ENCODE assay signal across 1 cellular context in the genomic region with DNA sequence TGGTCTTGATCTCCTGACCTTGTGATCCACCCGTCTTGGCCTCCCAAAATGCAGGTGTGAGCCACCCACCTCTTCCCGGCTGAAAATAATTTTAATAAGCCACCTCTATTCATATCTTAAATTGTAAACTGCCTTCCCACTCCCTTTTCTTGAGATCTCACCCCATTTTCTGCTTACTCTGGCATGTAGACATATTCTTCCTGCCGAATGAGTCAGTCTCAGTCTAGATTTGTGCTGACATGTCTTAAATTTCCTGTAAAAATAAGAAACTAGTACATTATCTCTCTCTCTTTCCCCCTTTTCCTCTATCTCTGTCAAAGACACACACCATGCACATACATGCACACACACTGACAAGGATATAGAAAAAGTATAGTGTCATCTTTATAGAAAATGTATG.
TF ChIP-seq lines count a peak whose summit lies in the region.

No MANE protein-coding gene starts in this region.

TF ChIP-seq in GM23338, 12 proteins besides CTCF, POLR2A, EP300 and RAD21 (continued from another document):
- TF ChIP-seq, protein P1, sequence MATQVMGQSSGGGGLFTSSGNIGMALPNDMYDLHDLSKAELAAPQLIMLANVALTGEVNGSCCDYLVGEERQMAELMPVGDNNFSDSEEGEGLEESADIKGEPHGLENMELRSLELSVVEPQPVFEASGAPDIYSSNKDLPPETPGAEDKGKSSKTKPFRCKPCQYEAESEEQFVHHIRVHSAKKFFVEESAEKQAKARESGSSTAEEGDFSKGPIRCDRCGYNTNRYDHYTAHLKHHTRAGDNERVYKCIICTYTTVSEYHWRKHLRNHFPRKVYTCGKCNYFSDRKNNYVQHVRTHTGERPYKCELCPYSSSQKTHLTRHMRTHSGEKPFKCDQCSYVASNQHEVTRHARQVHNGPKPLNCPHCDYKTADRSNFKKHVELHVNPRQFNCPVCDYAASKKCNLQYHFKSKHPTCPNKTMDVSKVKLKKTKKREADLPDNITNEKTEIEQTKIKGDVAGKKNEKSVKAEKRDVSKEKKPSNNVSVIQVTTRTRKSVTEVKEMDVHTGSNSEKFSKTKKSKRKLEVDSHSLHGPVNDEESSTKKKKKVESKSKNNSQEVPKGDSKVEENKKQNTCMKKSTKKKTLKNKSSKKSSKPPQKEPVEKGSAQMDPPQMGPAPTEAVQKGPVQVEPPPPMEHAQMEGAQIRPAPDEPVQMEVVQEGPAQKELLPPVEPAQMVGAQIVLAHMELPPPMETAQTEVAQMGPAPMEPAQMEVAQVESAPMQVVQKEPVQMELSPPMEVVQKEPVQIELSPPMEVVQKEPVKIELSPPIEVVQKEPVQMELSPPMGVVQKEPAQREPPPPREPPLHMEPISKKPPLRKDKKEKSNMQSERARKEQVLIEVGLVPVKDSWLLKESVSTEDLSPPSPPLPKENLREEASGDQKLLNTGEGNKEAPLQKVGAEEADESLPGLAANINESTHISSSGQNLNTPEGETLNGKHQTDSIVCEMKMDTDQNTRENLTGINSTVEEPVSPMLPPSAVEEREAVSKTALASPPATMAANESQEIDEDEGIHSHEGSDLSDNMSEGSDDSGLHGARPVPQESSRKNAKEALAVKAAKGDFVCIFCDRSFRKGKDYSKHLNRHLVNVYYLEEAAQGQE (IDR thresholded peaks at IDR 0.05; ENCODE audit: unreplicated experiment): no peak
- TF ChIP-seq, protein P2, sequence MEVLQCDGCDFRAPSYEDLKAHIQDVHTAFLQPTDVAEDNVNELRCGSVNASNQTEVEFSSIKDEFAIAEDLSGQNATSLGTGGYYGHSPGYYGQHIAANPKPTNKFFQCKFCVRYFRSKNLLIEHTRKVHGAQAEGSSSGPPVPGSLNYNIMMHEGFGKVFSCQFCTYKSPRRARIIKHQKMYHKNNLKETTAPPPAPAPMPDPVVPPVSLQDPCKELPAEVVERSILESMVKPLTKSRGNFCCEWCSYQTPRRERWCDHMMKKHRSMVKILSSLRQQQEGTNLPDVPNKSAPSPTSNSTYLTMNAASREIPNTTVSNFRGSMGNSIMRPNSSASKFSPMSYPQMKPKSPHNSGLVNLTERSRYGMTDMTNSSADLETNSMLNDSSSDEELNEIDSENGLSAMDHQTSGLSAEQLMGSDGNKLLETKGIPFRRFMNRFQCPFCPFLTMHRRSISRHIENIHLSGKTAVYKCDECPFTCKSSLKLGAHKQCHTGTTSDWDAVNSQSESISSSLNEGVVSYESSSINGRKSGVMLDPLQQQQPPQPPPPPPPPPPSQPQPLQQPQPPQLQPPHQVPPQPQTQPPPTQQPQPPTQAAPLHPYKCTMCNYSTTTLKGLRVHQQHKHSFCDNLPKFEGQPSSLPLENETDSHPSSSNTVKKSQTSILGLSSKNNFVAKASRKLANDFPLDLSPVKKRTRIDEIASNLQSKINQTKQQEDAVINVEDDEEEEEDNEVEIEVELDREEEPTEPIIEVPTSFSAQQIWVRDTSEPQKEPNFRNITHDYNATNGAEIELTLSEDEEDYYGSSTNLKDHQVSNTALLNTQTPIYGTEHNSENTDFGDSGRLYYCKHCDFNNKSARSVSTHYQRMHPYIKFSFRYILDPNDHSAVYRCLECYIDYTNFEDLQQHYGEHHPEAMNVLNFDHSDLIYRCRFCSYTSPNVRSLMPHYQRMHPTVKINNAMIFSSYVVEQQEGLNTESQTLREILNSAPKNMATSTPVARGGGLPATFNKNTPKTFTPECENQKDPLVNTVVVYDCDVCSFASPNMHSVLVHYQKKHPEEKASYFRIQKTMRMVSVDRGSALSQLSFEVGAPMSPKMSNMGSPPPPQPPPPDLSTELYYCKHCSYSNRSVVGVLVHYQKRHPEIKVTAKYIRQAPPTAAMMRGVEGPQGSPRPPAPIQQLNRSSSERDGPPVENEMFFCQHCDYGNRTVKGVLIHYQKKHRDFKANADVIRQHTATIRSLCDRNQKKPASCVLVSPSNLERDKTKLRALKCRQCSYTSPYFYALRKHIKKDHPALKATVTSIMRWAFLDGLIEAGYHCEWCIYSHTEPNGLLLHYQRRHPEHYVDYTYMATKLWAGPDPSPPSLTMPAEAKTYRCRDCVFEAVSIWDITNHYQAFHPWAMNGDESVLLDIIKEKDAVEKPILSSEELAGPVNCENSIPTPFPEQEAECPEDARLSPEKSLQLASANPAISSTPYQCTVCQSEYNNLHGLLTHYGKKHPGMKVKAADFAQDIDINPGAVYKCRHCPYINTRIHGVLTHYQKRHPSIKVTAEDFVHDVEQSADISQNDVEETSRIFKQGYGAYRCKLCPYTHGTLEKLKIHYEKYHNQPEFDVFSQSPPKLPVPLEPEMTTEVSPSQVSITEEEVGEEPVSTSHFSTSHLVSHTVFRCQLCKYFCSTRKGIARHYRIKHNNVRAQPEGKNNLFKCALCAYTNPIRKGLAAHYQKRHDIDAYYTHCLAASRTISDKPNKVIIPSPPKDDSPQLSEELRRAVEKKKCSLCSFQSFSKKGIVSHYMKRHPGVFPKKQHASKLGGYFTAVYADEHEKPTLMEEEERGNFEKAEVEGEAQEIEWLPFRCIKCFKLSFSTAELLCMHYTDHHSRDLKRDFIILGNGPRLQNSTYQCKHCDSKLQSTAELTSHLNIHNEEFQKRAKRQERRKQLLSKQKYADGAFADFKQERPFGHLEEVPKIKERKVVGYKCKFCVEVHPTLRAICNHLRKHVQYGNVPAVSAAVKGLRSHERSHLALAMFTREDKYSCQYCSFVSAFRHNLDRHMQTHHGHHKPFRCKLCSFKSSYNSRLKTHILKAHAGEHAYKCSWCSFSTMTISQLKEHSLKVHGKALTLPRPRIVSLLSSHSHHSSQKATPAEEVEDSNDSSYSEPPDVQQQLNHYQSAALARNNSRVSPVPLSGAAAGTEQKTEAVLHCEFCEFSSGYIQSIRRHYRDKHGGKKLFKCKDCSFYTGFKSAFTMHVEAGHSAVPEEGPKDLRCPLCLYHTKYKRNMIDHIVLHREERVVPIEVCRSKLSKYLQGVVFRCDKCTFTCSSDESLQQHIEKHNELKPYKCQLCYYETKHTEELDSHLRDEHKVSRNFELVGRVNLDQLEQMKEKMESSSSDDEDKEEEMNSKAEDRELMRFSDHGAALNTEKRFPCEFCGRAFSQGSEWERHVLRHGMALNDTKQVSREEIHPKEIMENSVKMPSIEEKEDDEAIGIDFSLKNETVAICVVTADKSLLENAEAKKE (CRISPR knock-in tag; IDR thresholded peaks at IDR 0.05): no peak
- TF ChIP-seq, protein P3, sequence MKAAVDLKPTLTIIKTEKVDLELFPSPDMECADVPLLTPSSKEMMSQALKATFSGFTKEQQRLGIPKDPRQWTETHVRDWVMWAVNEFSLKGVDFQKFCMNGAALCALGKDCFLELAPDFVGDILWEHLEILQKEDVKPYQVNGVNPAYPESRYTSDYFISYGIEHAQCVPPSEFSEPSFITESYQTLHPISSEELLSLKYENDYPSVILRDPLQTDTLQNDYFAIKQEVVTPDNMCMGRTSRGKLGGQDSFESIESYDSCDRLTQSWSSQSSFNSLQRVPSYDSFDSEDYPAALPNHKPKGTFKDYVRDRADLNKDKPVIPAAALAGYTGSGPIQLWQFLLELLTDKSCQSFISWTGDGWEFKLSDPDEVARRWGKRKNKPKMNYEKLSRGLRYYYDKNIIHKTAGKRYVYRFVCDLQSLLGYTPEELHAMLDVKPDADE (IDR thresholded peaks at IDR 0.05): no peak
- no peak for TF ChIP-seq ZNF331 (CRISPR knock-in tag; IDR thresholded peaks at IDR 0.05; ENCODE audit: low read depth)
- no peak for TF ChIP-seq ZNF114 (CRISPR knock-in tag; IDR thresholded peaks at IDR 0.05)
